In genomic region chr1:229032455-229032854, GRCh38 we compare ENCODE assay signal across 26 cellular contexts.
DNase-seq lines count a peak whose midpoint lies in the region; ATAC-seq and TF ChIP-seq lines count a peak whose summit lies in the region.
"Had no signal": no experiment of that assay in that cellular context is flagged by ENCODE, and none has a peak within 500 bp of the region (broad histone marks: within the 10 kb centered on the region; RNA-seq: fewer than 3 reads in every experiment).

No MANE protein-coding gene starts in this region.

- H3K27ac ChIP-seq in A673 (ENCODE audit: low read depth, low read length, poor library complexity, severe bottlenecking) (no peak overlapping the region), HEK293 (ENCODE audit: extremely low read depth, low read depth, low read length) (no peak overlapping the region)
- H3K27ac ChIP-seq: pancreas, transverse colon had no signal

- H3K4me1 ChIP-seq in A673 (ENCODE audit: insufficient read depth, low read length, poor library complexity, severe bottlenecking) (no peaks in the 10 kb centered on the region), HEK293 (ENCODE audit: control insufficient read depth, insufficient read depth, low read length) (peaks cover 3% of the 10 kb centered on the region; the same call in 1 of the 2 replicates)
- H3K4me1 ChIP-seq: transverse colon had no signal

- H3K9me3 ChIP-seq in A673 (ENCODE audit: low read depth, low read length, poor library complexity, severe bottlenecking) (no peaks in the 10 kb centered on the region), HEK293 (ENCODE audit: control insufficient read depth, insufficient read depth, low read depth, low read length) (no peaks in the 10 kb centered on the region)
- H3K9me3 ChIP-seq: pancreas, transverse colon had no signal

- peaks cover 8% of the 10 kb centered on the region for H3K27me3 ChIP-seq in A673 (replicated peaks; ENCODE audit: insufficient read depth, low read depth, low read length, poor library complexity)
- H3K27me3 ChIP-seq: pancreas, transverse colon had no signal

- intact Hi-C loops in A673 (cut with micrococcal nuclease; ENCODE audit: unreplicated experiment), result no loop called here

- H3K36me3 ChIP-seq in A673 (ENCODE audit: insufficient read depth, low read length, poor library complexity, severe bottlenecking) (no peaks in the 10 kb centered on the region), HEK293 (ENCODE audit: control insufficient read depth in 2 of 2, insufficient read depth in 1 of 2, low read length in 2 of 2) (no peaks in the 10 kb centered on the region)
- H3K36me3 ChIP-seq: pancreas, transverse colon had no signal

- TF ChIP-seq CTCF in A673 (conservative IDR thresholded peaks at IDR 0.05; ENCODE audit: low read depth, low read length), result no peak
- TF ChIP-seq CTCF in HEK293 (tag by site-specific recombination; IDR thresholded peaks at IDR 0.05), result no peak

- CTCF ChIA-PET in A673 (lab: Charles Lee), result no interaction called here
- CTCF ChIA-PET in HEK293 (lab: Yijun Ruan, JAX), result interaction anchor here (0.6 to 1.7 kb wide), 4 partner anchors 12 to 368 kb away, joined by 3 to 7 read pairs (median 4); no protein-coding TSS in a partner anchor

- DNase-seq in A673 (ENCODE audit: low spot score), result peak; percentile 5
- peak; percentile 47 for DNase-seq in dermis blood vessel endothelial cell
- DNase-seq in lung microvascular endothelial cell (ENCODE audit: low read depth in 2 of 2), result peak; percentile 25 to 79
- no peak for DNase-seq in dedifferentiated amniotic fluid mesenchymal stem cell (ENCODE audit: extremely low spot score)
- no peak for DNase-seq in GM19240 (ENCODE audit: insufficient read length, low spot score)
- DNase-seq: activated CD4-positive, alpha-beta T cell treated with anti-CD3 and anti-CD28 coated beads, Interleukin-2, amount 10 ng/mL, durations not matched to agents 7 days and 5 days; activated gamma-delta T cell treated with Interleukin-2 at 50 U/mL for 16 hours; activated T-cell treated with anti-CD3 and anti-CD28 coated beads, Interleukin-2, amount 50 U/mL, for 24 hours; DMS53; HCEC 1CT; hippocampal formation; midbrain; naive thymus-derived CD8-positive, alpha-beta T cell; NCI-H2171; NCI-H510A treated with DMSO at 0.1 percent for 48 hours; SHP77 treated with DMSO at 0.1 percent for 48 hours; stimulated activated CD4-positive, alpha-beta T cell treated with anti-CD3 and anti-CD28 coated beads, Interleukin-2, amount 100 ng/mL, for 24 hours; transverse colon had no signal

- H3K4me3 ChIP-seq in A673 (ENCODE audit: low read depth, low read length, poor library complexity, severe bottlenecking), result no peak overlapping the region
- no peak overlapping the region for H3K4me3 ChIP-seq in HEK293 (ENCODE audit: low read depth, low read length)
- H3K4me3 ChIP-seq: pancreas, smooth muscle cell, transverse colon had no signal

- ATAC-seq in HG03108 (IDR thresholded peaks at IDR 0.05; ENCODE audit: unreplicated experiment), result no peak
- no peak for ATAC-seq in HG03442 (IDR thresholded peaks at IDR 0.05; ENCODE audit: unreplicated experiment)
- ATAC-seq: esophagus mucosa; left lobe of liver; naive thymus-derived CD8-positive, alpha-beta T cell; Panc1 had no signal

- no TSS peak for BruUV-seq in A673 (replicated peaks; lab: Mats Ljungman, UMichigan)

- POLR2A ChIA-PET in A673 (lab: Charles Lee; ENCODE audit: low non-redundant PET) (interaction anchor here (0.5 kb wide), 1 partner anchor 57 kb away, joined by 4 read pairs; no protein-coding TSS in a partner anchor), HEK293 (lab: Yijun Ruan, JAX) (no interaction called here)

TF ChIP-seq in HEK293, 187 proteins besides CTCF, POLR2A, EP300 and RAD21:
- TF ChIP-seq PRDM1 (tag by site-specific recombination; IDR thresholded peaks at IDR 0.05) (peak; percentile 77), SP3 (tag by site-specific recombination; IDR thresholded peaks at IDR 0.05) (no peak), FEZF1 (tag by site-specific recombination; IDR thresholded peaks at IDR 0.05) (no peak)
TF ChIP-seq in HEK293: peak in this region for 1.

Comparison
In these comparisons a context has a peak if more than half of its experiments do, and no peak if none do; other contexts are left out.
1. DNase-seq: peak in A673 (single experiment), dermis blood vessel endothelial cell (single experiment) and lung microvascular endothelial cell (2 of 2); none in dedifferentiated amniotic fluid mesenchymal stem cell (single experiment) and GM19240 (single experiment).